8 cellular contexts compared by ENCODE assay signal in the genomic region with DNA sequence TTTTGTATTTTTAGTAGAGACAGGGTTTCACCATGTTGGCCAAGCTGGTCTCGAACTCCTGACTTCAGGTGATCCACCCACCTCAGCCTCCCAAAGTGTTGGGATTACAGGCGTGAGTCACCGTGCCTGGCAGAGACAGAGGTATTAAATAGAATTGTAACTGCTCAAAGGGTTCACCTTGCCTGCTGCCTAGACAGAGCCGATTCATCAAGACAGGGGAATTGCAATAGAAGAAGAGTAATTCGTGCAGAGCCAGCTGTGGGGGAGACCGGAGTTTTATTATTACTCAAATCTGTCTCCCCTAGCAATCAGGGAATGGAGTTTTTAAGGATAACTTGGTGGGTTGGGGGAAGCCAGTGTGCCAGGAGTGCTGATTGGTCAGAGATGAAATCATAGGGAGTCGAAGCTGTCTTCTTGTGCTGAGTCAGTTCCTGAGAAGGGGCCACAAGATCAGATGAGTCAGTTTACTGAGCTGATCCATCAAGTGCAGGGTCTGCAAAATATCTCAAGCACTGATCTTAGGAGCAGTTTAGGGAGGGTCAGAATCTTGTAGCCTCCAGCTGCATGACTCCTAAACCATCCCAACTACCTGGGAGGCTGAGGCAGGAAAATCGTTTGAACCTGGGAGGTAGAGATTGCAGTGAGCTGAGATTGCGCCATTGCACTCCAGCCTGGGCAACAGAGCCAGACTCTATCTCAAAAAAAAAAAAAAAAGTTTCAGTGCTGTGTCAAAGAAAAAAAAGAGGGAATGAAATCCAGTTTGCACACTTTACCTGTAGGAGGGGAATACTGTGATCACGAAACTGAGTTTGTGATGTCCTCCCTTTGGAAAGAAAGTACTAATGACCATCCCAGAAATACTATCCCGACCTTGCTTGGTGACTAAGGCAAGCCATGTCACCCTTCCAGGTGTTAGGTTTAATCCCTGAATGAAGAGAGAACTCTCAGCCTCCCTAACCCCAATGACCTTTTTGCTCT. TPM values are rescaled to one million over a fixed set of nuclear protein-coding genes. Genes with fewer than 3 reads are reported as not detected.
DNase-seq lines count a peak whose midpoint lies in the region; ATAC-seq and TF ChIP-seq lines count a peak whose summit lies in the region.
"Not testable (repeated sequence)": the region's sequence is repeated elsewhere in the genome, so short reads cannot be mapped to it uniquely, and the experiment has no call there.

No MANE protein-coding gene starts in this region.

- peaks cover 35% of the 10 kb centered on the region for H3K36me3 Mint-ChIP-seq in T-helper 2 cell treated with Interferon-gamma antibody and Interleukin-4, amounts not matched to agents 5 μg/mL and 100 μg/mL, for 36 hours (ENCODE audit: low read depth)
- H3K36me3 Mint-ChIP-seq in activated T-helper 17 cell treated with anti-CD3 and anti-CD28 coated beads, Interleukin-2, amount 50 U/mL, for 72 hours (ENCODE audit: low read depth); osteocyte (ENCODE audit: unreplicated experiment): not testable (repeated sequence)

- ATAC-seq in activated T-helper 17 cell treated with anti-CD3 and anti-CD28 coated beads, Interleukin-2, amount 50 U/mL, for 72 hours (replicated peaks) = peak; percentile 57

- not testable (repeated sequence) for H3K27ac ChIP-seq in A673 (ENCODE audit: low read depth, low read length, poor library complexity, severe bottlenecking)

- BruUV-seq in A673 (replicated peaks; lab: Mats Ljungman, UMichigan) = not testable (repeated sequence)

- H3K36me3 ChIP-seq in A673 (ENCODE audit: insufficient read depth, low read length, poor library complexity, severe bottlenecking) = not testable (repeated sequence)

- not testable (repeated sequence) for TF ChIP-seq POLR2A in NB4 (IDR thresholded peaks at IDR 0.05; ENCODE audit: extremely low read depth, insufficient read length)

- CTCF ChIA-PET in A673 (lab: Charles Lee) = not testable (repeated sequence)

- H3K27ac Mint-ChIP-seq in T-helper 2 cell treated with Interferon-gamma antibody and Interleukin-4, amounts not matched to agents 5 μg/mL and 100 μg/mL, for 36 hours = peak overlapping the region; percentile 73
- peak overlapping the region; percentile 39 for H3K27ac Mint-ChIP-seq in activated T-helper 17 cell treated with anti-CD3 and anti-CD28 coated beads, Interleukin-2, amount 50 U/mL, for 72 hours
- peak overlapping the region; percentile 47 for H3K27ac Mint-ChIP-seq in osteocyte (ENCODE audit: unreplicated experiment)

- intact Hi-C loops in A673 (cut with micrococcal nuclease; ENCODE audit: unreplicated experiment) = not testable (repeated sequence)

- not testable (repeated sequence) for H3K4me3 ChIP-seq in A673 (ENCODE audit: low read depth, low read length, poor library complexity, severe bottlenecking); NB4 (ENCODE audit: low read depth, low read length); choroid plexus epithelial cell (ENCODE audit: low read depth, low read length)

- H3K4me1 Mint-ChIP-seq in T-helper 2 cell treated with Interferon-gamma antibody and Interleukin-4, amounts not matched to agents 5 μg/mL and 100 μg/mL, for 36 hours (ENCODE audit: low read depth) = peaks cover 39% of the 10 kb centered on the region
- peaks cover 31% of the 10 kb centered on the region for H3K4me1 Mint-ChIP-seq in activated T-helper 17 cell treated with anti-CD3 and anti-CD28 coated beads, Interleukin-2, amount 50 U/mL, for 72 hours
- H3K4me1 Mint-ChIP-seq in osteocyte (ENCODE audit: unreplicated experiment) = peaks cover 14% of the 10 kb centered on the region

- not testable (repeated sequence) for H3K27me3 Mint-ChIP-seq in T-helper 2 cell treated with Interferon-gamma antibody and Interleukin-4, amounts not matched to agents 5 μg/mL and 100 μg/mL, for 36 hours (ENCODE audit: low read depth); activated T-helper 17 cell treated with anti-CD3 and anti-CD28 coated beads, Interleukin-2, amount 50 U/mL, for 72 hours; osteocyte (ENCODE audit: unreplicated experiment)

- not testable (repeated sequence) for TF ChIP-seq CTCF in A673 (conservative IDR thresholded peaks at IDR 0.05; ENCODE audit: low read depth, low read length); NB4 (IDR thresholded peaks at IDR 0.05; ENCODE audit: low read depth, low read length); choroid plexus epithelial cell (conservative IDR thresholded peaks at IDR 0.05; ENCODE audit: low read depth, low read length); osteocyte (IDR thresholded peaks at IDR 0.05)

- H3K9me3 ChIP-seq in A673 (ENCODE audit: low read depth, low read length, poor library complexity, severe bottlenecking) = not testable (repeated sequence)

- H3K9me3 Mint-ChIP-seq in T-helper 2 cell treated with Interferon-gamma antibody and Interleukin-4, amounts not matched to agents 5 μg/mL and 100 μg/mL, for 36 hours; activated T-helper 17 cell treated with anti-CD3 and anti-CD28 coated beads, Interleukin-2, amount 50 U/mL, for 72 hours; osteocyte (ENCODE audit: unreplicated experiment): not testable (repeated sequence)

- peaks cover 11% of the 10 kb centered on the region for H3K4me1 ChIP-seq in A673 (ENCODE audit: insufficient read depth, low read length, poor library complexity, severe bottlenecking)

- POLR2A ChIA-PET in A673 (lab: Charles Lee; ENCODE audit: low non-redundant PET) = not testable (repeated sequence)

- DNase-seq in A673 (ENCODE audit: low spot score) (peak; percentile 69), H4 (ENCODE audit: low spot score) (peak; percentile 57), NB4 (ENCODE audit: low read depth) (peak; percentile 91), choroid plexus epithelial cell (ENCODE audit: low read depth) (peak; percentile 95), hepatic stellate cell (ENCODE audit: low spot score) (peak; percentile 12)
- peak; percentile 63 for DNase-seq in T-helper 2 cell treated with Interferon-gamma antibody and Interleukin-4, amounts not matched to agents 5 μg/mL and 100 μg/mL, for 36 hours (ENCODE audit: low spot score)
- DNase-seq in osteocyte (ENCODE audit: extremely low spot score, unreplicated experiment) = not testable (repeated sequence)

- not testable (repeated sequence) for H3K27me3 ChIP-seq in A673 (replicated peaks; ENCODE audit: insufficient read depth, low read depth, low read length, poor library complexity)

- peak overlapping the region; percentile 10 for H3K4me3 Mint-ChIP-seq in T-helper 2 cell treated with Interferon-gamma antibody and Interleukin-4, amounts not matched to agents 5 μg/mL and 100 μg/mL, for 36 hours
- H3K4me3 Mint-ChIP-seq in activated T-helper 17 cell treated with anti-CD3 and anti-CD28 coated beads, Interleukin-2, amount 50 U/mL, for 72 hours = peak overlapping the region; percentile 44
- not testable (repeated sequence) for H3K4me3 Mint-ChIP-seq in osteocyte (ENCODE audit: unreplicated experiment)

RNA-seq across cellular contexts. Expression of gene C12orf76, which starts 7.3 kb away (rescaled TPM):
- 14.5 and 15.8 TPM in 2 replicates for total RNA-seq in A673 (2021)
- total RNA-seq in H4 (2014; rRNA removed; shearing (Covaris generic)) = 14.4 and 20.7 TPM in 2 replicates
- total RNA-seq in activated T-helper 17 cell treated with anti-CD3 and anti-CD28 coated beads, Interleukin-2, amount 50 U/mL, for 72 hours = 10 to 100 TPM in 1 of 2 donors, 1 to 10 TPM in 1; 9.9 to 16.3 TPM
- total RNA-seq in osteocyte = 13.7 and 14.5 TPM in 2 replicates

RNA-seq across cellular contexts. Expression of gene ANKRD13A, which starts 56.4 kb away (rescaled TPM):
- 19.8 and 22.6 TPM in 2 replicates for total RNA-seq in A673 (2021)
- 33.0 and 38.7 TPM in 2 replicates for total RNA-seq in H4 (2014; rRNA removed; shearing (Covaris generic))
- total RNA-seq in activated T-helper 17 cell treated with anti-CD3 and anti-CD28 coated beads, Interleukin-2, amount 50 U/mL, for 72 hours = 10 to 100 TPM; 61.4 to 68.5 TPM
- total RNA-seq in osteocyte = 42.3 and 43.5 TPM in 2 replicates

RNA-seq across cellular contexts. Expression of gene GIT2, which starts 59.5 kb away (rescaled TPM):
- total RNA-seq in A673 (2021) (47.3 and 48.1 TPM in 2 replicates), osteocyte (49.6 and 52.6 TPM in 2 replicates)
- total RNA-seq in H4 (2014; rRNA removed; shearing (Covaris generic)) = 13.6 and 14.7 TPM in 2 replicates
- total RNA-seq in activated T-helper 17 cell treated with anti-CD3 and anti-CD28 coated beads, Interleukin-2, amount 50 U/mL, for 72 hours = 10 to 100 TPM; 70.8 to 75.2 TPM
